ENCODE assay signal across 8 cellular contexts in the genomic region with DNA sequence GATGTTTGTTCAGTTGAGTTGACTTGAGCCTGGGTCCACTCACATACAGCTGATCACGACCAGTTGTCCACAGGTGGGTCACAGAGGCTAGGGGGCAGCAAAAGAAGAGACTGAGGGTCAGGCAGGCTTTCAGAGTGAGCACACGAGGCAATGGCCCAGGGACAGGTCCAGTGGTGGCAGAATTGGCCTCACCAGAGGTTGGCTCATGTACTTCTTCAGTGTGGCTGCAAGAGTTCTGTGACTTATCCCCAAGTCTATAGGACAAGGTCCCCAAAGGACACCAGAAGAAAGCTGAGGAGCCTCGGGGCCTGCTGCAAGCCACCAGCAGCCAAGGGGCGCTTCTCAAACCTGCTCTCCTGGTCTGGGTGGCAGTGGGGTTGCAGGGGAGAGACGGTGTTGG.
"Had no signal": no experiment of that assay in that cellular context is flagged by ENCODE, and none has a peak within 500 bp of the region (broad histone marks: within the 10 kb centered on the region; RNA-seq: fewer than 3 reads in every experiment).

No MANE protein-coding gene starts in this region.

- H3K27ac ChIP-seq: HL-60 had no signal

- H3K4me3 ChIP-seq: K562 had no signal

- H3K27ac Mint-ChIP-seq: IgD-negative memory B cell had no signal

- H3K9me3 Mint-ChIP-seq: IgD-negative memory B cell had no signal

- DNase-seq: IMR-90, KBM-7, KG1 had no signal

- H3K4me3 Mint-ChIP-seq: IgD-negative memory B cell had no signal

- FAIRE-seq: HepG2, HTR-8/SVneo, K562 had no signal

- H3K36me3 Mint-ChIP-seq: IgD-negative memory B cell had no signal

- ATAC-seq: HepG2, K562 had no signal
